In the genomic region with DNA sequence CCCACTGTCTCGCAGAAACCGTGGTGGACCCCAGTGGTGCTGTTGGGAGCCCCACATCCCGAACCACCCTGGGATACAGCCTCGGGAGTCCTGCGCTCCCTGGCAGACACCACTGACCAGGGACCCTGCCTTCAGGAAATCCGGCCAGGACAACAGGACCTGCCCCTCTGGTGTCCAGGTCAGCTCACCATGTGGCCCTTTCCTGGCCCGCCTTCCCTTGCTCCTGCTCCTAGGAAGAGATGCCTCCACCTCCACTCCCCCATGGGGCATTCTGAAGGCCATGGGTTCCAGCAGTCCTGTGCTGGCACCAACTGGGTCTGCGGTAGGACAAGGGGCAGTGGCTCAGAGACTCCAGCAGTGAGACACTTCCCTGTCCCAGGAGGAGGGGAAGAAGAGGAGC, we compare ENCODE assay signal across 26 cellular contexts. TPM values are rescaled to one million over a fixed set of nuclear protein-coding genes. Genes with fewer than 3 reads are reported as not detected.
DNase-seq lines count a peak whose midpoint lies in the region; ATAC-seq, FAIRE-seq and TF ChIP-seq lines count a peak whose summit lies in the region.
"Had no signal": no experiment of that assay in that cellular context is flagged by ENCODE, and none has a peak within 500 bp of the region (broad histone marks: within the 10 kb centered on the region; RNA-seq: fewer than 3 reads in every experiment).

No MANE protein-coding gene starts in this region.

- H3K27me3 ChIP-seq in HepG2 (ENCODE audit: control insufficient read depth in 1 of 2, insufficient read depth in 2 of 2, low read length in 2 of 2), result no peaks in the 10 kb centered on the region; a peak in 1 of 5 replicates
- no peaks in the 10 kb centered on the region for H3K27me3 ChIP-seq in neutrophil
- H3K27me3 ChIP-seq in esophagus squamous epithelium, result peaks cover 0 to 13% (median 0%) of the 10 kb centered on the region in 4 donors
- H3K27me3 ChIP-seq: BLaER1 treated with 17β-estradiol and CSF1 and Interleukin-3, amounts not matched to agents 10 nM and 100 nM had no signal

- TF ChIP-seq CTCF in HEK293 (tag by site-specific recombination; IDR thresholded peaks at IDR 0.05), result no peak
- TF ChIP-seq CTCF in HepG2 (CRISPR knock-in tag; IDR thresholded peaks at IDR 0.05), result no peak
- TF ChIP-seq CTCF in neutrophil (IDR thresholded peaks at IDR 0.05), result no peak
- no peak for TF ChIP-seq CTCF in esophagus squamous epithelium (IDR thresholded peaks at IDR 0.05)

- H3K4me2 ChIP-seq in HepG2 (ENCODE audit: low read depth, low read length), result peak overlapping the region; percentile 79

- H3K9me3 ChIP-seq in HEK293 (ENCODE audit: control insufficient read depth, insufficient read depth, low read depth, low read length) (peaks cover 6% of the 10 kb centered on the region), HepG2 (ENCODE audit: low read length) (peaks cover 7% of the 10 kb centered on the region; the same call in 1 of the 2 replicates), neutrophil (no peaks in the 10 kb centered on the region), esophagus squamous epithelium (peaks cover 0 to 9% (median 7%) of the 10 kb centered on the region in 3 donors)

- H4K20me1 ChIP-seq in HepG2 (ENCODE audit: insufficient read depth, low read length), result no peaks in the 10 kb centered on the region
- H4K20me1 ChIP-seq: BLaER1 treated with 17β-estradiol and CSF1 and Interleukin-3, amounts not matched to agents 10 nM and 100 nM had no signal

- H3K4me1 ChIP-seq in HEK293 (ENCODE audit: control insufficient read depth, insufficient read depth, low read length) (no peaks in the 10 kb centered on the region), HepG2 (ENCODE audit: insufficient read depth, low read length) (peaks cover 55% of the 10 kb centered on the region), neutrophil (ENCODE audit: control insufficient read depth in 1 of 2, insufficient read depth in 1 of 2, low read depth in 1 of 2, low read length in 1 of 2) (peaks cover 24 to 38% of the 10 kb centered on the region in 2 experiments), esophagus squamous epithelium (peaks cover 0 to 10% (median 0%) of the 10 kb centered on the region in 3 donors)

- H3K4me3 ChIP-seq in HEK293 (ENCODE audit: low read depth, low read length) (no peak overlapping the region), HepG2 (replicated peaks in 1 of 3; ENCODE audit: insufficient read depth in 1 of 3, low read depth in 2 of 3, low read length in 3 of 3) (peak overlapping the region in 1 of 3 experiments; percentile 69; a peak in 3 of 6 replicates), neutrophil (ENCODE audit: low read depth in 1 of 2, low read length in 1 of 2) (peak overlapping the region in 1 of 2 experiments; percentile 47), esophagus squamous epithelium (no peak overlapping the region)
- H3K4me3 ChIP-seq: BLaER1 treated with 17β-estradiol and CSF1 and Interleukin-3, amounts not matched to agents 10 nM and 100 nM; SK-N-MC had no signal

- TF ChIP-seq POLR2A in HepG2 (IDR thresholded peaks at IDR 0.05; ENCODE audit: insufficient read depth in 1 of 2, low read depth in 2 of 2, low read length in 2 of 2), result no peak
- TF ChIP-seq POLR2A in esophagus squamous epithelium (IDR thresholded peaks at IDR 0.05), result no peak

- in situ Hi-C loops in HepG2 (cut with HindIII; ENCODE audit: extremely low pct_ligation_motif_present, low pct_unique_long_range_greater_than_20kb), result no loop called here

- CTCF ChIA-PET in HEK293 (lab: Yijun Ruan, JAX) (interaction anchor here (0.6 to 3.6 kb wide), 3 partner anchors 12 to 158 kb away, joined by 5 to 29 read pairs (median 10); no protein-coding TSS in a partner anchor), HepG2 (lab: Yijun Ruan, JAX; ENCODE audit: low intra/inter-chr PET ratio, low total read pairs) (interaction anchor here (1.0 to 1.2 kb wide), 2 partner anchors 61 to 126 kb away, joined by 3 read pairs; a partner anchor contains a TSS)

- ATAC-seq in HepG2, result peak; percentile 55
- ATAC-seq: CD8-positive, alpha-beta T cell had no signal

- TF ChIP-seq RAD21 in HepG2 (CRISPR knock-in tag; IDR thresholded peaks at IDR 0.05), result no peak

- intact Hi-C loops in HepG2 (cut with micrococcal nuclease; ENCODE audit: unreplicated experiment), result loop anchor here (1.0 to 2.0 kb wide), 2 partner anchors 31 to 47 kb away; no protein-coding TSS in a partner anchor
- intact Hi-C loops in esophagus squamous epithelium (cut with DNase I), result no loop called here

- DNase-seq in DMS53 (lab: John Stamatoyannopoulos, UW) (peak; percentile 23), DMS53 treated with DMSO at 0.1 percent for 48 hours (lab: John Stamatoyannopoulos, UW; ENCODE audit: unreplicated experiment) (no peak), HepG2 (ENCODE audit: low spot score) (no peak), esophagus squamous epithelium (lab: John Stamatoyannopoulos, UW) (no peak), SIG-M5 treated with dmso at 0.1 percent for 504 hours (lab: John Stamatoyannopoulos, UW; ENCODE audit: unreplicated experiment) (no peak), iPS-NIHi11 (ENCODE audit: low spot score) (no peak)
- DNase-seq: Calu3; CD8-positive, alpha-beta T cell; DMS153; GDM1; GOT3; Karpas-422; NCI-H187; NCI-H2107; NCI-H446 treated with DMSO at 0.1 percent for 48 hours; NCI-H526 treated with DMSO at 0.1 percent for 48 hours; OCI-M1; SHP77 had no signal

- H3K27ac ChIP-seq in HEK293 (ENCODE audit: extremely low read depth, low read depth, low read length) (no peak overlapping the region), HepG2 (ENCODE audit: extremely low read length, insufficient read depth, low read length) (peak overlapping the region; percentile 83), neutrophil (peak overlapping the region; percentile 77), esophagus squamous epithelium (no peak overlapping the region)
- H3K27ac ChIP-seq: 22Rv1, SK-N-MC had no signal

- WGBS in HepG2 (ENCODE audit: low lambda C conversion rate), result 24% methylated on average over 6 of the region's 8 CpGs
- no CpG with 5 or more reads among the region's 8 CpGs for WGBS in esophagus squamous epithelium, 2 donors

- no peaks in the 10 kb centered on the region for H3K79me2 ChIP-seq in HepG2 (ENCODE audit: insufficient read depth, low read length)

- H3K36me3 ChIP-seq in HEK293 (ENCODE audit: control insufficient read depth in 2 of 2, insufficient read depth in 1 of 2, low read length in 2 of 2), result no peaks in the 10 kb centered on the region; a peak in 1 of 3 replicates
- H3K36me3 ChIP-seq in HepG2 (replicated peaks in 1 of 2; ENCODE audit: control insufficient read depth in 1 of 2, insufficient read depth in 2 of 2, low read length in 2 of 2), result no peaks in the 10 kb centered on the region
- no peaks in the 10 kb centered on the region for H3K36me3 ChIP-seq in neutrophil
- no peaks in the 10 kb centered on the region for H3K36me3 ChIP-seq in esophagus squamous epithelium
- H3K36me3 ChIP-seq: BLaER1 treated with 17β-estradiol and CSF1 and Interleukin-3, amounts not matched to agents 10 nM and 100 nM had no signal

- TF ChIP-seq EP300 in HepG2 (IDR thresholded peaks at IDR 0.05; ENCODE audit: low read depth in 2 of 2, low read length in 2 of 2), result no peak
- TF ChIP-seq EP300 in HepG2 (CRISPR knock-in tag; IDR thresholded peaks at IDR 0.05; ENCODE audit: borderline replicate concordance), result no peak

- POLR2A ChIA-PET in HEK293 (lab: Yijun Ruan, JAX) (no interaction called here), HepG2 (lab: Yijun Ruan, JAX) (interaction anchor here (1.2 to 4.1 kb wide), 6 partner anchors 28 to 125 kb away, joined by 3 to 51 read pairs (median 6); a partner anchor contains a TSS)

- peak overlapping the region; percentile 41 for H3K9ac ChIP-seq in HepG2 (ENCODE audit: insufficient read depth, low read depth, low read length)
- H3K9ac ChIP-seq: BLaER1 treated with 17β-estradiol and CSF1 and Interleukin-3, amounts not matched to agents 10 nM and 100 nM had no signal

- no peak for FAIRE-seq in HepG2 (lab: Jason Lieb, UNC)
- FAIRE-seq: GM18507 had no signal

- no peak overlapping the region for H2AFZ ChIP-seq in HepG2 (ENCODE audit: low read length)

- BruUV-seq in HepG2 (replicated peaks; lab: Mats Ljungman, UMichigan), result no TSS peak

RNA-seq across cellular contexts. Expression of a gene that starts 22.5 kb away (rescaled TPM):
- total RNA-seq in HepG2 (2016; rRNA removed; fragmentation: Illumina TruSeq; extraction: Trizol), result 0.41 and 2.2 TPM in 2 replicates
- 2.6 and 2.7 TPM in 2 replicates for total RNA-seq in HepG2 (2016; cell fraction: cytosol; rRNA removed; fragmentation: Illumina TruSeq; extraction: Trizol; ENCODE audit: low read depth)
- total RNA-seq in HepG2 (2016; cell fraction: insoluble cytoplasmic fraction; rRNA removed; fragmentation: Illumina TruSeq; extraction: Trizol), result 0.51 and 1.7 TPM in 2 replicates
- total RNA-seq in HepG2 (2016; cell fraction: membrane; rRNA removed; fragmentation: Illumina TruSeq; extraction: Trizol), result 1.5 and 1.7 TPM in 2 replicates
- 1.7 and 2.4 TPM in 2 replicates for total RNA-seq in HepG2 (2016; cell fraction: nucleus; rRNA removed; fragmentation: Illumina TruSeq; extraction: Trizol)
- polyA plus RNA-seq in HepG2 (2011; rRNA removed), result 1.1 TPM in 2 replicates
- polyA plus RNA-seq in HepG2 (2011; cell fraction: cytosol; rRNA removed), result 0.85 and 1.0 TPM in 2 replicates
- polyA plus RNA-seq in HepG2 (2011; cell fraction: nucleus; rRNA removed), result 4.6 and 6.0 TPM in 2 replicates
- polyA plus RNA-seq in HepG2 (2012), result 0.63 and 0.66 TPM in 2 replicates
- polyA plus RNA-seq in HepG2 (2016; cell fraction: cytosol; fragmentation: Illumina TruSeq; extraction: Trizol; ENCODE audit: low read depth), result 2.1 and 2.7 TPM in 2 replicates
- 1.1 and 1.2 TPM in 2 replicates for polyA plus RNA-seq in HepG2 (2016; cell fraction: insoluble cytoplasmic fraction; fragmentation: Illumina TruSeq; extraction: Trizol; ENCODE audit: low read depth)
- polyA plus RNA-seq in HepG2 (2016; cell fraction: membrane; fragmentation: Illumina TruSeq; extraction: Trizol; ENCODE audit: low read depth), result 2.4 and 2.6 TPM in 2 replicates
- polyA plus RNA-seq in HepG2 (2016; cell fraction: nucleus; fragmentation: Illumina TruSeq; extraction: Trizol; ENCODE audit: insufficient read depth, low read depth), result 5.9 and 6.0 TPM in 2 replicates
- polyA minus RNA-seq in HepG2 (2011; rRNA and poly(A)+ RNA removed; ENCODE audit: low replicate concordance), result 1.7 TPM in 1 of 2 replicates, not detected in the other
- polyA minus RNA-seq in HepG2 (2011; cell fraction: cytosol; rRNA and poly(A)+ RNA removed), result 0.35 and 0.40 TPM in 2 replicates
- 0.62 and 0.64 TPM in 2 replicates for polyA minus RNA-seq in HepG2 (2011; cell fraction: nucleus; rRNA and poly(A)+ RNA removed)
- not detected for total RNA-seq in esophagus squamous epithelium
- total RNA-seq: Calu3; CD8-positive, alpha-beta T cell; M059J; RPMI7951 had no signal

RNA-seq across cellular contexts. Expression of a gene that starts 54.0 kb away (rescaled TPM):
- total RNA-seq in HepG2 (2016; rRNA removed; fragmentation: Illumina TruSeq; extraction: Trizol) (45.1 and 51.6 TPM in 2 replicates), esophagus squamous epithelium (10 to 100 TPM in 2 of 4 donors, 1 to 10 TPM in 2; 5.5 to 17.2 (median 8.9) TPM)
- 34.5 and 35.4 TPM in 2 replicates for total RNA-seq in HepG2 (2016; cell fraction: cytosol; rRNA removed; fragmentation: Illumina TruSeq; extraction: Trizol; ENCODE audit: low read depth)
- total RNA-seq in HepG2 (2016; cell fraction: insoluble cytoplasmic fraction; rRNA removed; fragmentation: Illumina TruSeq; extraction: Trizol), result 39.3 and 56.4 TPM in 2 replicates
- 85.6 and 91.5 TPM in 2 replicates for total RNA-seq in HepG2 (2016; cell fraction: membrane; rRNA removed; fragmentation: Illumina TruSeq; extraction: Trizol)
- total RNA-seq in HepG2 (2016; cell fraction: nucleus; rRNA removed; fragmentation: Illumina TruSeq; extraction: Trizol), result 24.3 and 30.9 TPM in 2 replicates
- 17.6 and 30.3 TPM in 2 replicates for polyA plus RNA-seq in HepG2 (2011; rRNA removed)
- 9.6 and 22.4 TPM in 2 replicates for polyA plus RNA-seq in HepG2 (2011; cell fraction: cytosol; rRNA removed)
- 49.0 and 59.4 TPM in 2 replicates for polyA plus RNA-seq in HepG2 (2011; cell fraction: nucleus; rRNA removed)
- 12.5 and 18.3 TPM in 2 replicates for polyA plus RNA-seq in HepG2 (2012)
- polyA plus RNA-seq in HepG2 (2016; cell fraction: cytosol; fragmentation: Illumina TruSeq; extraction: Trizol; ENCODE audit: low read depth), result 46.7 and 50.1 TPM in 2 replicates
- 41.6 and 54.2 TPM in 2 replicates for polyA plus RNA-seq in HepG2 (2016; cell fraction: insoluble cytoplasmic fraction; fragmentation: Illumina TruSeq; extraction: Trizol; ENCODE audit: low read depth)
- 92.1 and 104 TPM in 2 replicates for polyA plus RNA-seq in HepG2 (2016; cell fraction: membrane; fragmentation: Illumina TruSeq; extraction: Trizol; ENCODE audit: low read depth)
- 70.1 and 70.6 TPM in 2 replicates for polyA plus RNA-seq in HepG2 (2016; cell fraction: nucleus; fragmentation: Illumina TruSeq; extraction: Trizol; ENCODE audit: insufficient read depth, low read depth)
- polyA minus RNA-seq in HepG2 (2011; rRNA and poly(A)+ RNA removed; ENCODE audit: low replicate concordance), result 11.9 and 50.0 TPM in 2 replicates
- polyA minus RNA-seq in HepG2 (2011; cell fraction: cytosol; rRNA and poly(A)+ RNA removed), result 9.7 and 13.5 TPM in 2 replicates
- 10.3 TPM in 2 replicates for polyA minus RNA-seq in HepG2 (2011; cell fraction: nucleus; rRNA and poly(A)+ RNA removed)
- total RNA-seq: CD8-positive, alpha-beta T cell had no signal

RNA-seq across cellular contexts. Expression of a gene that starts 54.2 kb away (rescaled TPM):
- total RNA-seq in HepG2 (2016; rRNA removed; fragmentation: Illumina TruSeq; extraction: Trizol) (99.9 and 103 TPM in 2 replicates), esophagus squamous epithelium (10 to 100 TPM; 27.1 to 33.5 (median 31.5) TPM)
- 28.5 and 32.0 TPM in 2 replicates for total RNA-seq in HepG2 (2016; cell fraction: cytosol; rRNA removed; fragmentation: Illumina TruSeq; extraction: Trizol; ENCODE audit: low read depth)
- 99.3 and 101 TPM in 2 replicates for total RNA-seq in HepG2 (2016; cell fraction: insoluble cytoplasmic fraction; rRNA removed; fragmentation: Illumina TruSeq; extraction: Trizol)
- total RNA-seq in HepG2 (2016; cell fraction: membrane; rRNA removed; fragmentation: Illumina TruSeq; extraction: Trizol), result 88.0 and 107 TPM in 2 replicates
- total RNA-seq in HepG2 (2016; cell fraction: nucleus; rRNA removed; fragmentation: Illumina TruSeq; extraction: Trizol), result 47.4 and 51.4 TPM in 2 replicates
- 24.8 and 35.0 TPM in 2 replicates for polyA plus RNA-seq in HepG2 (2011; rRNA removed)
- polyA plus RNA-seq in HepG2 (2011; cell fraction: cytosol; rRNA removed), result 40.5 and 42.6 TPM in 2 replicates
- 17.3 and 19.3 TPM in 2 replicates for polyA plus RNA-seq in HepG2 (2011; cell fraction: nucleus; rRNA removed)
- 22.3 and 27.0 TPM in 2 replicates for polyA plus RNA-seq in HepG2 (2012)
- 23.5 and 27.9 TPM in 2 replicates for polyA plus RNA-seq in HepG2 (2016; cell fraction: cytosol; fragmentation: Illumina TruSeq; extraction: Trizol; ENCODE audit: low read depth)
- polyA plus RNA-seq in HepG2 (2016; cell fraction: insoluble cytoplasmic fraction; fragmentation: Illumina TruSeq; extraction: Trizol; ENCODE audit: low read depth), result 121 and 123 TPM in 2 replicates
- polyA plus RNA-seq in HepG2 (2016; cell fraction: membrane; fragmentation: Illumina TruSeq; extraction: Trizol; ENCODE audit: low read depth), result 68.7 and 77.8 TPM in 2 replicates
- polyA plus RNA-seq in HepG2 (2016; cell fraction: nucleus; fragmentation: Illumina TruSeq; extraction: Trizol; ENCODE audit: insufficient read depth, low read depth), result 76.4 and 86.3 TPM in 2 replicates
- 4.5 and 45.0 TPM in 2 replicates for polyA minus RNA-seq in HepG2 (2011; rRNA and poly(A)+ RNA removed; ENCODE audit: low replicate concordance)
- 25.4 and 32.4 TPM in 2 replicates for polyA minus RNA-seq in HepG2 (2011; cell fraction: cytosol; rRNA and poly(A)+ RNA removed)
- polyA minus RNA-seq in HepG2 (2011; cell fraction: nucleus; rRNA and poly(A)+ RNA removed), result 15.6 and 18.2 TPM in 2 replicates
- total RNA-seq: M059J, RPMI7951 had no signal

Comparison
In these comparisons a context has a peak if more than half of its experiments do, and no peak if none do; other contexts are left out.
1. H3K27ac ChIP-seq: peak in HepG2 (single experiment) and neutrophil (single experiment); none in HEK293 (single experiment) and esophagus squamous epithelium (0 of 4).